Comparison of ENCODE assay signal across 2 cellular contexts in genomic region chr4:142803879-142804278, GRCh38. TPM values are rescaled to one million over a fixed set of nuclear protein-coding genes. Genes with fewer than 3 reads are reported as not detected.
DNase-seq lines count a peak whose midpoint lies in the region; ATAC-seq, FAIRE-seq and TF ChIP-seq lines count a peak whose summit lies in the region.
"Not testable (repeated sequence)": the region's sequence is repeated elsewhere in the genome, so short reads cannot be mapped to it uniquely, and the experiment has no call there.

No MANE protein-coding gene starts in this region.

- not testable (repeated sequence) for ATAC-seq in A549

- not testable (repeated sequence) for FAIRE-seq in A549 (lab: Jason Lieb, UNC)

- TF ChIP-seq CTCF in A549 (IDR thresholded peaks at IDR 0.05); HEK293 (tag by site-specific recombination; IDR thresholded peaks at IDR 0.05): not testable (repeated sequence)

- 88% methylated on average over 5 of the region's 5 CpGs for whole genome bisulfite sequencing in A549 (ENCODE audit: missing lambda C conversion rate)

- H3K36me3 ChIP-seq in HEK293 (ENCODE audit: control insufficient read depth in 2 of 2, insufficient read depth in 1 of 2, low read length in 2 of 2): not testable (repeated sequence)

- H3K4me2 ChIP-seq in A549: not testable (repeated sequence)

- not testable (repeated sequence) for H3K4me3 ChIP-seq in A549; HEK293 (ENCODE audit: low read depth, low read length)

- not testable (repeated sequence) for H3K9me3 ChIP-seq in A549; HEK293 (ENCODE audit: control insufficient read depth, insufficient read depth, low read depth, low read length)

- CTCF ChIA-PET in A549 (lab: Yijun Ruan, JAX); HEK293 (lab: Yijun Ruan, JAX): not testable (repeated sequence)

- not testable (repeated sequence) for TF ChIP-seq EP300 in A549 (IDR thresholded peaks at IDR 0.05)

- TF ChIP-seq POLR2A in A549 (IDR thresholded peaks at IDR 0.05; ENCODE audit: low read length): not testable (repeated sequence)

- POLR2A ChIA-PET in A549 (lab: Yijun Ruan, JAX); HEK293 (lab: Yijun Ruan, JAX): not testable (repeated sequence)

- DNase-seq in A549 (ENCODE audit: low read depth in 1 of 2, low spot score in 1 of 2): not testable (repeated sequence)

- not testable (repeated sequence) for H3K4me1 ChIP-seq in A549; HEK293 (ENCODE audit: control insufficient read depth, insufficient read depth, low read length)

- TF ChIP-seq RAD21 in A549 (conservative IDR thresholded peaks at IDR 0.05 in 1 of 2, IDR thresholded peaks at IDR 0.05 in 1 of 2): not testable (repeated sequence)

- H3K27ac ChIP-seq in A549; HEK293 (ENCODE audit: extremely low read depth, low read depth, low read length): not testable (repeated sequence)

TF ChIP-seq in A549, 52 proteins besides CTCF, POLR2A, EP300 and RAD21:
- peak; percentile 71 for TF ChIP-seq ZC3H11A (IDR thresholded peaks at IDR 0.05)

TF ChIP-seq in HEK293, 187 proteins besides CTCF, POLR2A, EP300 and RAD21:
- TF ChIP-seq, protein P1, sequence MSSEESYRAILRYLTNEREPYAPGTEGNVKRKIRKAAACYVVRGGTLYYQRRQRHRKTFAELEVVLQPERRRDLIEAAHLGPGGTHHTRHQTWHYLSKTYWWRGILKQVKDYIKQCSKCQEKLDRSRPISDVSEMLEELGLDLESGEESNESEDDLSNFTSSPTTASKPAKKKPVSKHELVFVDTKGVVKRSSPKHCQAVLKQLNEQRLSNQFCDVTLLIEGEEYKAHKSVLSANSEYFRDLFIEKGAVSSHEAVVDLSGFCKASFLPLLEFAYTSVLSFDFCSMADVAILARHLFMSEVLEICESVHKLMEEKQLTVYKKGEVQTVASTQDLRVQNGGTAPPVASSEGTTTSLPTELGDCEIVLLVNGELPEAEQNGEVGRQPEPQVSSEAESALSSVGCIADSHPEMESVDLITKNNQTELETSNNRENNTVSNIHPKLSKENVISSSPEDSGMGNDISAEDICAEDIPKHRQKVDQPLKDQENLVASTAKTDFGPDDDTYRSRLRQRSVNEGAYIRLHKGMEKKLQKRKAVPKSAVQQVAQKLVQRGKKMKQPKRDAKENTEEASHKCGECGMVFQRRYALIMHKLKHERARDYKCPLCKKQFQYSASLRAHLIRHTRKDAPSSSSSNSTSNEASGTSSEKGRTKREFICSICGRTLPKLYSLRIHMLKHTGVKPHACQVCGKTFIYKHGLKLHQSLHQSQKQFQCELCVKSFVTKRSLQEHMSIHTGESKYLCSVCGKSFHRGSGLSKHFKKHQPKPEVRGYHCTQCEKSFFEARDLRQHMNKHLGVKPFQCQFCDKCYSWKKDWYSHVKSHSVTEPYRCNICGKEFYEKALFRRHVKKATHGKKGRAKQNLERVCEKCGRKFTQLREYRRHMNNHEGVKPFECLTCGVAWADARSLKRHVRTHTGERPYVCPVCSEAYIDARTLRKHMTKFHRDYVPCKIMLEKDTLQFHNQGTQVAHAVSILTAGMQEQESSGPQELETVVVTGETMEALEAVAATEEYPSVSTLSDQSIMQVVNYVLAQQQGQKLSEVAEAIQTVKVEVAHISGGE (tag by site-specific recombination; conservative IDR thresholded peaks at IDR 0.05; ENCODE audit: low read depth): peak; percentile 65
- TF ChIP-seq ZNF433 (tag by site-specific recombination; IDR thresholded peaks at IDR 0.05; ENCODE audit: low read depth) (peak; percentile 34; the same call in 1 of the 2 replicates), ZNF394 (tag by site-specific recombination; IDR thresholded peaks at IDR 0.05; ENCODE audit: borderline replicate concordance) (peak; percentile 64; the same call in 1 of the 2 replicates), ZNF510 (tag by site-specific recombination; IDR thresholded peaks at IDR 0.05; ENCODE audit: insufficient replicate concordance) (peak; percentile 53), ZNF426 (tag by site-specific recombination; IDR thresholded peaks at IDR 0.05) (peak; percentile 49), ZBTB8A (tag by site-specific recombination; IDR thresholded peaks at IDR 0.05) (0 out of 2 replicates have a peak, but pooled peaks have one; percentile 32), ZNF555 (tag by site-specific recombination; conservative IDR thresholded peaks at IDR 0.05) (peak; percentile 43)
- TF ChIP-seq, protein P2, sequence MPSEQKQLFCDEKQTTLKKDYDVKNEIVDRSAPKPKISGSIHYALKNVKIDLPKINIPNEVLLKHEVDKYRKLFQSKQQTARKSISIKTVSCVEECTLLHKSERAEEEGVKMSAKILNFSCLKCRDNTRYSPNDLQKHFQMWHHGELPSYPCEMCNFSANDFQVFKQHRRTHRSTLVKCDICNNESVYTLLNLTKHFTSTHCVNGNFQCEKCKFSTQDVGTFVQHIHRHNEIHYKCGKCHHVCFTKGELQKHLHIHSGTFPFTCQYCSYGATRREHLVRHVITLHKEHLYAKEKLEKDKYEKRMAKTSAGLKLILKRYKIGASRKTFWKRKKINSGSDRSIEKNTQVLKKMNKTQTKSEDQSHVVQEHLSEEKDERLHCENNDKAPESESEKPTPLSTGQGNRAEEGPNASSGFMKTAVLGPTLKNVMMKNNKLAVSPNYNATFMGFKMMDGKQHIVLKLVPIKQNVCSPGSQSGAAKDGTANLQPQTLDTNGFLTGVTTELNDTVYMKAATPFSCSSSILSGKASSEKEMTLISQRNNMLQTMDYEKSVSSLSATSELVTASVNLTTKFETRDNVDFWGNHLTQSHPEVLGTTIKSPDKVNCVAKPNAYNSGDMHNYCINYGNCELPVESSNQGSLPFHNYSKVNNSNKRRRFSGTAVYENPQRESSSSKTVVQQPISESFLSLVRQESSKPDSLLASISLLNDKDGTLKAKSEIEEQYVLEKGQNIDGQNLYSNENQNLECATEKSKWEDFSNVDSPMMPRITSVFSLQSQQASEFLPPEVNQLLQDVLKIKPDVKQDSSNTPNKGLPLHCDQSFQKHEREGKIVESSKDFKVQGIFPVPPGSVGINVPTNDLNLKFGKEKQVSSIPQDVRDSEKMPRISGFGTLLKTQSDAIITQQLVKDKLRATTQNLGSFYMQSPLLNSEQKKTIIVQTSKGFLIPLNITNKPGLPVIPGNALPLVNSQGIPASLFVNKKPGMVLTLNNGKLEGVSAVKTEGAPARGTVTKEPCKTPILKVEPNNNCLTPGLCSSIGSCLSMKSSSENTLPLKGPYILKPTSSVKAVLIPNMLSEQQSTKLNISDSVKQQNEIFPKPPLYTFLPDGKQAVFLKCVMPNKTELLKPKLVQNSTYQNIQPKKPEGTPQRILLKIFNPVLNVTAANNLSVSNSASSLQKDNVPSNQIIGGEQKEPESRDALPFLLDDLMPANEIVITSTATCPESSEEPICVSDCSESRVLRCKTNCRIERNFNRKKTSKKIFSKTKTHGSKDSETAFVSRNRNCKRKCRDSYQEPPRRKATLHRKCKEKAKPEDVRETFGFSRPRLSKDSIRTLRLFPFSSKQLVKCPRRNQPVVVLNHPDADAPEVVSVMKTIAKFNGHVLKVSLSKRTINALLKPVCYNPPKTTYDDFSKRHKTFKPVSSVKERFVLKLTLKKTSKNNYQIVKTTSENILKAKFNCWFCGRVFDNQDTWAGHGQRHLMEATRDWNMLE (tag by site-specific recombination; conservative IDR thresholded peaks at IDR 0.05; ENCODE audit: low read depth): peak; percentile 61

RNA-seq across cellular contexts. Expression of gene INPP4B, which starts 42.2 kb away (rescaled TPM):
- polyA plus RNA-seq in A549 (2011; rRNA removed) (12.5 and 14.9 TPM in 2 replicates), A549 (2017; fragmentation: RNase III; extraction: RNeasy Plus Mini Kit Qiagen cat#74134 plus additional on column Dnase treatment) (6.3 to 7.5 TPM (median 7.2 TPM) in 3 replicates)
- 1.8 TPM in 2 replicates for polyA plus RNA-seq in A549 (2012; cell fraction: cytosol; rRNA removed)
- polyA plus RNA-seq in A549 (2012; cell fraction: nucleus; rRNA removed): 1.3 and 1.9 TPM in 2 replicates
- polyA minus RNA-seq in A549 (2011; rRNA and poly(A)+ RNA removed): 49.1 and 49.8 TPM in 2 replicates
